Comparison of ENCODE assay signal across 19 cellular contexts in genomic region chr6:136683209-136683941, GRCh38.
"Had no signal": no experiment of that assay in that cellular context is flagged by ENCODE, and none has a peak within 500 bp of the region (broad histone marks: within the 10 kb centered on the region; RNA-seq: fewer than 3 reads in every experiment).

No MANE protein-coding gene starts in this region.

- H3K36me3 ChIP-seq: colonic mucosa, prostate gland, sigmoid colon had no signal

- H3K4me1 ChIP-seq: colonic mucosa, foreskin keratinocyte, parathyroid adenoma, prostate gland, sigmoid colon, transverse colon had no signal

- DNase-seq: colonic mucosa; dermis blood vessel endothelial cell; foreskin keratinocyte; head of caudate nucleus; kidney; left cardiac atrium; mesendoderm; naive B cell; occipital lobe; sigmoid colon; stimulated activated CD4-positive, alpha-beta T cell treated with anti-CD3 and anti-CD28 coated beads, Interleukin-12 subunit alpha, Interleukin-12 subunit beta, amount 100 ng/mL, for 4 hours; stimulated activated naive CD4-positive, alpha-beta T cell; transverse colon had no signal

- H3K4me3 ChIP-seq: colonic mucosa, hepatocyte, prostate gland, sigmoid colon, skin epidermis, transverse colon had no signal

- H3K9me3 ChIP-seq: colonic mucosa, prostate gland, sigmoid colon, transverse colon had no signal

- H3K27me3 Mint-ChIP-seq: central memory CD8-positive, alpha-beta T cell; naive B cell had no signal

- H3K27me3 ChIP-seq: colonic mucosa, foreskin keratinocyte, hepatocyte, sigmoid colon, transverse colon had no signal

- H3K4me1 Mint-ChIP-seq: nephron had no signal

- H3K9me3 Mint-ChIP-seq: central memory CD8-positive, alpha-beta T cell had no signal

- ATAC-seq: foreskin keratinocyte had no signal

- H3K4me3 Mint-ChIP-seq: central memory CD8-positive, alpha-beta T cell; naive B cell; nephron had no signal

- H3K27ac Mint-ChIP-seq: nephron had no signal

- H3K27ac ChIP-seq: colonic mucosa, foreskin keratinocyte, hepatocyte, parathyroid adenoma, sigmoid colon, skin epidermis, transverse colon had no signal
